Comparison of ENCODE assay signal across 12 cellular contexts in the genomic region with DNA sequence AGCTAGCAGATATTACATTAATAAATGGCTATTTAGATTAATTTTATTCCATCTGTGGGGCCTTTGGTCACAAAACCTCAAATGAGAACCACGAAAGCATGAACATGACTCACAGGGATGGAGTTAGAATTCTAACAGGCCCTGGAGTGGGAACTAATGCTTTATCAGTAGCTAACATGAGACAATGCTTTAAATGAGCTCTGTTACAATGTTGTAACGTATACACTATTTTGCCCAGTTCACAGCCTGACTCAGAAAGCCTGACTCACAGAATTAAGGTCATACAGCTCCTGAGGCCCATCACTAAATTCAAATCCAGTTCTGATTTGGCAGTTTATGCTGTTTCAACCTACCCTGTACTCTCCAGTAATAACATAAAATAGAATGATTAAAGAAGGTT. TPM values are rescaled to one million over a fixed set of nuclear protein-coding genes. Genes with fewer than 3 reads are reported as not detected.
DNase-seq lines count a peak whose midpoint lies in the region; ATAC-seq and TF ChIP-seq lines count a peak whose summit lies in the region.
"Had no signal": no experiment of that assay in that cellular context is flagged by ENCODE, and none has a peak within 500 bp of the region (broad histone marks: within the 10 kb centered on the region; RNA-seq: fewer than 3 reads in every experiment).

No MANE protein-coding gene starts in this region.

- no peak for ATAC-seq in HG03432 (IDR thresholded peaks at IDR 0.05; ENCODE audit: unreplicated experiment)
- ATAC-seq in HG02973 (IDR thresholded peaks at IDR 0.05; ENCODE audit: unreplicated experiment): no peak
- ATAC-seq: stimulated activated naive CD8-positive, alpha-beta T cell treated with anti-CD3 and anti-CD28 coated beads, Interleukin-15, amount 100 ng/mL, for 72 hours had no signal

- DNase-seq in AG20443 (ENCODE audit: low spot score) (peak; percentile 74), OCI-M1 (lab: John Stamatoyannopoulos, UW) (peak; percentile 27), choroid plexus epithelial cell (ENCODE audit: low read depth) (peak; percentile 96), lung microvascular endothelial cell (ENCODE audit: low read depth in 2 of 2) (peak; percentile 35 to 89), NCI-H146 treated with DMSO at 0.1 percent for 48 hours (lab: John Stamatoyannopoulos, UW; ENCODE audit: unreplicated experiment) (no peak)
- no peak for DNase-seq in effector CD4-positive, alpha-beta T cell
- DNase-seq: CD4-positive, CD25-positive, alpha-beta regulatory T cell; NCI-H524; SHP77 treated with DMSO at 0.1 percent for 48 hours; stimulated activated naive CD8-positive, alpha-beta T cell treated with anti-CD3 and anti-CD28 coated beads, Interleukin-15, amount 100 ng/mL, for 72 hours had no signal

- no peak for TF ChIP-seq CTCF in choroid plexus epithelial cell (conservative IDR thresholded peaks at IDR 0.05; ENCODE audit: low read depth, low read length)

- H3K4me3 ChIP-seq in choroid plexus epithelial cell (ENCODE audit: low read depth, low read length): no peak overlapping the region

RNA-seq across cellular contexts. Expression of gene VEGFC, which starts 23.2 kb away (rescaled TPM):
- total RNA-seq in lung microvascular endothelial cell: 0.60 and 2.4 TPM in 2 replicates
- total RNA-seq: CD4-positive, CD25-positive, alpha-beta regulatory T cell had no signal

Comparison
In these comparisons a context has a peak if more than half of its experiments do, and no peak if none do; other contexts are left out.
1. DNase-seq: peak in AG20443 (single experiment), OCI-M1 (single experiment), choroid plexus epithelial cell (single experiment) and lung microvascular endothelial cell (2 of 2); none in NCI-H146 treated with DMSO at 0.1 percent for 48 hours (single experiment) and effector CD4-positive, alpha-beta T cell (single experiment).